Comparison of ENCODE assay signal across 1 cellular context in genomic region chr5:107539726-107540330, GRCh38.
TF ChIP-seq lines count a peak whose summit lies in the region.

No MANE protein-coding gene starts in this region.

TF ChIP-seq in GM23338, 12 proteins besides CTCF, POLR2A, EP300 and RAD21 (continued from another document):
- TF ChIP-seq, protein P1, sequence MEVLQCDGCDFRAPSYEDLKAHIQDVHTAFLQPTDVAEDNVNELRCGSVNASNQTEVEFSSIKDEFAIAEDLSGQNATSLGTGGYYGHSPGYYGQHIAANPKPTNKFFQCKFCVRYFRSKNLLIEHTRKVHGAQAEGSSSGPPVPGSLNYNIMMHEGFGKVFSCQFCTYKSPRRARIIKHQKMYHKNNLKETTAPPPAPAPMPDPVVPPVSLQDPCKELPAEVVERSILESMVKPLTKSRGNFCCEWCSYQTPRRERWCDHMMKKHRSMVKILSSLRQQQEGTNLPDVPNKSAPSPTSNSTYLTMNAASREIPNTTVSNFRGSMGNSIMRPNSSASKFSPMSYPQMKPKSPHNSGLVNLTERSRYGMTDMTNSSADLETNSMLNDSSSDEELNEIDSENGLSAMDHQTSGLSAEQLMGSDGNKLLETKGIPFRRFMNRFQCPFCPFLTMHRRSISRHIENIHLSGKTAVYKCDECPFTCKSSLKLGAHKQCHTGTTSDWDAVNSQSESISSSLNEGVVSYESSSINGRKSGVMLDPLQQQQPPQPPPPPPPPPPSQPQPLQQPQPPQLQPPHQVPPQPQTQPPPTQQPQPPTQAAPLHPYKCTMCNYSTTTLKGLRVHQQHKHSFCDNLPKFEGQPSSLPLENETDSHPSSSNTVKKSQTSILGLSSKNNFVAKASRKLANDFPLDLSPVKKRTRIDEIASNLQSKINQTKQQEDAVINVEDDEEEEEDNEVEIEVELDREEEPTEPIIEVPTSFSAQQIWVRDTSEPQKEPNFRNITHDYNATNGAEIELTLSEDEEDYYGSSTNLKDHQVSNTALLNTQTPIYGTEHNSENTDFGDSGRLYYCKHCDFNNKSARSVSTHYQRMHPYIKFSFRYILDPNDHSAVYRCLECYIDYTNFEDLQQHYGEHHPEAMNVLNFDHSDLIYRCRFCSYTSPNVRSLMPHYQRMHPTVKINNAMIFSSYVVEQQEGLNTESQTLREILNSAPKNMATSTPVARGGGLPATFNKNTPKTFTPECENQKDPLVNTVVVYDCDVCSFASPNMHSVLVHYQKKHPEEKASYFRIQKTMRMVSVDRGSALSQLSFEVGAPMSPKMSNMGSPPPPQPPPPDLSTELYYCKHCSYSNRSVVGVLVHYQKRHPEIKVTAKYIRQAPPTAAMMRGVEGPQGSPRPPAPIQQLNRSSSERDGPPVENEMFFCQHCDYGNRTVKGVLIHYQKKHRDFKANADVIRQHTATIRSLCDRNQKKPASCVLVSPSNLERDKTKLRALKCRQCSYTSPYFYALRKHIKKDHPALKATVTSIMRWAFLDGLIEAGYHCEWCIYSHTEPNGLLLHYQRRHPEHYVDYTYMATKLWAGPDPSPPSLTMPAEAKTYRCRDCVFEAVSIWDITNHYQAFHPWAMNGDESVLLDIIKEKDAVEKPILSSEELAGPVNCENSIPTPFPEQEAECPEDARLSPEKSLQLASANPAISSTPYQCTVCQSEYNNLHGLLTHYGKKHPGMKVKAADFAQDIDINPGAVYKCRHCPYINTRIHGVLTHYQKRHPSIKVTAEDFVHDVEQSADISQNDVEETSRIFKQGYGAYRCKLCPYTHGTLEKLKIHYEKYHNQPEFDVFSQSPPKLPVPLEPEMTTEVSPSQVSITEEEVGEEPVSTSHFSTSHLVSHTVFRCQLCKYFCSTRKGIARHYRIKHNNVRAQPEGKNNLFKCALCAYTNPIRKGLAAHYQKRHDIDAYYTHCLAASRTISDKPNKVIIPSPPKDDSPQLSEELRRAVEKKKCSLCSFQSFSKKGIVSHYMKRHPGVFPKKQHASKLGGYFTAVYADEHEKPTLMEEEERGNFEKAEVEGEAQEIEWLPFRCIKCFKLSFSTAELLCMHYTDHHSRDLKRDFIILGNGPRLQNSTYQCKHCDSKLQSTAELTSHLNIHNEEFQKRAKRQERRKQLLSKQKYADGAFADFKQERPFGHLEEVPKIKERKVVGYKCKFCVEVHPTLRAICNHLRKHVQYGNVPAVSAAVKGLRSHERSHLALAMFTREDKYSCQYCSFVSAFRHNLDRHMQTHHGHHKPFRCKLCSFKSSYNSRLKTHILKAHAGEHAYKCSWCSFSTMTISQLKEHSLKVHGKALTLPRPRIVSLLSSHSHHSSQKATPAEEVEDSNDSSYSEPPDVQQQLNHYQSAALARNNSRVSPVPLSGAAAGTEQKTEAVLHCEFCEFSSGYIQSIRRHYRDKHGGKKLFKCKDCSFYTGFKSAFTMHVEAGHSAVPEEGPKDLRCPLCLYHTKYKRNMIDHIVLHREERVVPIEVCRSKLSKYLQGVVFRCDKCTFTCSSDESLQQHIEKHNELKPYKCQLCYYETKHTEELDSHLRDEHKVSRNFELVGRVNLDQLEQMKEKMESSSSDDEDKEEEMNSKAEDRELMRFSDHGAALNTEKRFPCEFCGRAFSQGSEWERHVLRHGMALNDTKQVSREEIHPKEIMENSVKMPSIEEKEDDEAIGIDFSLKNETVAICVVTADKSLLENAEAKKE (CRISPR knock-in tag; IDR thresholded peaks at IDR 0.05): no peak
- TF ChIP-seq REST (IDR thresholded peaks at IDR 0.05; ENCODE audit: unreplicated experiment): no peak
- TF ChIP-seq, protein P2, sequence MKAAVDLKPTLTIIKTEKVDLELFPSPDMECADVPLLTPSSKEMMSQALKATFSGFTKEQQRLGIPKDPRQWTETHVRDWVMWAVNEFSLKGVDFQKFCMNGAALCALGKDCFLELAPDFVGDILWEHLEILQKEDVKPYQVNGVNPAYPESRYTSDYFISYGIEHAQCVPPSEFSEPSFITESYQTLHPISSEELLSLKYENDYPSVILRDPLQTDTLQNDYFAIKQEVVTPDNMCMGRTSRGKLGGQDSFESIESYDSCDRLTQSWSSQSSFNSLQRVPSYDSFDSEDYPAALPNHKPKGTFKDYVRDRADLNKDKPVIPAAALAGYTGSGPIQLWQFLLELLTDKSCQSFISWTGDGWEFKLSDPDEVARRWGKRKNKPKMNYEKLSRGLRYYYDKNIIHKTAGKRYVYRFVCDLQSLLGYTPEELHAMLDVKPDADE (IDR thresholded peaks at IDR 0.05): no peak
- TF ChIP-seq ZNF114 (CRISPR knock-in tag; IDR thresholded peaks at IDR 0.05): no peak
- TF ChIP-seq JUNB (IDR thresholded peaks at IDR 0.05; ENCODE audit: unreplicated experiment): no peak
